ENCODE assay signal across 27 cellular contexts in genomic region chr7:95209276-95209675, GRCh38.
A peak's percentile ranks its signal among the peaks of the same experiment; 100 is the strongest.
DNase-seq lines count a peak whose midpoint lies in the region; TF ChIP-seq lines count a peak whose summit lies in the region.
"Had no signal": no experiment of that assay in that cellular context is flagged by ENCODE, and none has a peak within 500 bp of the region (broad histone marks: within the 10 kb centered on the region; RNA-seq: fewer than 3 reads in every experiment).

No MANE protein-coding gene starts in this region.

- peak overlapping the region; percentile 74 for H3K27ac ChIP-seq in caudate nucleus (ENCODE audit: low read depth, low read length)
- H3K27ac ChIP-seq: adrenal gland, HL-60, right lobe of liver, RWPE1, SK-N-MC, transverse colon had no signal

- DNase-seq in RPMI7951 (ENCODE audit: low read depth): peak; percentile 13
- DNase-seq in caudate nucleus (lab: John Stamatoyannopoulos, UW): no peak
- DNase-seq in kidney glomerular epithelial cell (lab: John Stamatoyannopoulos, UW): peak; percentile 12
- peak; percentile 45 for DNase-seq in pons (ENCODE audit: low spot score)
- no peak for DNase-seq in GM20000 (ENCODE audit: low spot score)
- DNase-seq in ecto neural progenitor cell (ENCODE audit: low spot score): no peak
- DNase-seq in HCEC 1CT: no peak
- DNase-seq in SIG-M5 treated with dmso at 0.1 percent for 504 hours (lab: John Stamatoyannopoulos, UW; ENCODE audit: unreplicated experiment): no peak
- DNase-seq: activated CD4-positive, alpha-beta T cell treated with anti-CD3 and anti-CD28 coated beads, Interleukin-2, amount 50 U/mL, for 4 hours; activated naive CD4-positive, alpha-beta T cell; activated T-cell treated with anti-CD3 and anti-CD28 coated beads, Interleukin-2, amount 50 U/mL, for 72 hours; adrenal gland; CD4-positive, alpha-beta memory T cell; cortex of kidney; endodermal cell; KG1; mammary epithelial cell; MG63; NCI-H1105; NCI-H187; posterior cingulate gyrus; right lobe of liver; T-helper 2 cell; transverse colon had no signal

- TF ChIP-seq CTCF in GM20000 (IDR thresholded peaks at IDR 0.05; ENCODE audit: extremely low read depth, missing control alignments): no peak

Comparison
In these comparisons a context has a peak if more than half of its experiments do, and no peak if none do; other contexts are left out.
1. DNase-seq: peak in RPMI7951 (single experiment), kidney glomerular epithelial cell (single experiment) and pons (single experiment); none in caudate nucleus (0 of 61), GM20000 (single experiment), ecto neural progenitor cell (single experiment), HCEC 1CT (single experiment) and SIG-M5 treated with dmso at 0.1 percent for 504 hours (single experiment).